ENCODE assay signal across 29 cellular contexts in the genomic region with DNA sequence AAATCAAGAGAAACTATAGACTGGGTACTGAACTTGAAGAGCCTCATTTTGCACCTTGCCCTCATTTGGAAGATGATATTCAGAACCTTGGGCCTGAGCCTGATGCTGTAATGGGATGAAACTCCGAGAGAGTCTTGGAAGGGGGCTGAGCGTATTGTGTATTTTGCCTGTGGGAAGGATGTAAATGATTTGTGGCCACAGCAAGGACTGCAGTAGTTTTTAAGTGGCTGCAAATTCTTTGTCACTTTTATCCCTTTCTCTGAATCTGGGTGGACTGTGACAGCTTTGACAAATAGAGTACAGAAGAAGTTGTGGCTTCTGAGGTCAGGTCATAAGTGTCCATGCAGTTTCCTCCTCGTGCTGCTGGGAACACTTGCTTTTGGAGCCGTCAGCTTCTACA.
DNase-seq lines count a peak whose midpoint lies in the region; ATAC-seq lines count a peak whose summit lies in the region.
"Had no signal": no experiment of that assay in that cellular context is flagged by ENCODE, and none has a peak within 500 bp of the region (broad histone marks: within the 10 kb centered on the region; RNA-seq: fewer than 3 reads in every experiment).

No MANE protein-coding gene starts in this region.

- no peaks in the 10 kb centered on the region for H3K9me3 ChIP-seq in SJCRH30 (replicated peaks)
- H3K9me3 ChIP-seq: ascending aorta, gastroesophageal sphincter had no signal

- intact Hi-C loops in sciatic nerve (cut with DNase I): no loop called here

- peak overlapping the region; percentile 77 for H3K27ac ChIP-seq in SJCRH30
- H3K27ac ChIP-seq: 22Rv1, ascending aorta, gastroesophageal sphincter, SK-N-MC had no signal

- H3K36me3 ChIP-seq in SJCRH30: no peaks in the 10 kb centered on the region
- H3K36me3 ChIP-seq: ascending aorta, gastroesophageal sphincter had no signal

- DNase-seq in A172 (ENCODE audit: low spot score): peak; percentile 70
- no peak for DNase-seq in SJCRH30
- DNase-seq in islet precursor cell: peak; percentile 62
- no peak for DNase-seq in sciatic nerve (ENCODE audit: low spot score)
- DNase-seq in GDM1 (lab: John Stamatoyannopoulos, UW): no peak
- no peak for DNase-seq in activated CD4-positive, CD25-positive, alpha-beta regulatory T cell treated with anti-CD3 and anti-CD28 coated beads, Interleukin-2, amount 50 U/mL, for 72 hours
- DNase-seq: activated CD4-positive, alpha-beta T cell treated with anti-CD3 and anti-CD28 coated beads for 1 hour; activated CD8-positive, alpha-beta T cell treated with anti-CD3 and anti-CD28 coated beads, Interleukin-2, amount 10 ng/mL, durations not matched to agents 7 days and 5 days; activated effector memory CD4-positive, alpha-beta T cell treated with Interleukin-2 at 50 U/mL for 16 hours; activated naive CD8-positive, alpha-beta T cell treated with anti-CD3 and anti-CD28 coated beads for 36 hours; AML-193; CD4-positive, alpha-beta T cell; H7; hippocampal formation; naive B cell; NCI-H1092 treated with DMSO at 0.1 percent for 48 hours; NCI-H187 treated with DMSO at 0.1 percent for 48 hours; NCI-H69; RPMI8226; stimulated activated CD4-positive, alpha-beta T cell treated with anti-CD3 and anti-CD28 coated beads, Interleukin-4, amount 100 ng/mL, for 24 hours; T-helper 17 cell had no signal

- ATAC-seq in sciatic nerve (peak; percentile 24), GM21367 (IDR thresholded peaks at IDR 0.05; ENCODE audit: unreplicated experiment) (no peak), HG03196 (IDR thresholded peaks at IDR 0.05; ENCODE audit: unreplicated experiment) (no peak)
- ATAC-seq: activated CD8-positive, alpha-beta T cell treated with anti-CD3 and anti-CD28 coated beads, Interleukin-2, amount 10 ng/mL, durations not matched to agents 7 days and 5 days; left lobe of liver; stimulated activated effector memory CD8-positive, alpha-beta T cell treated with anti-CD3 and anti-CD28 coated beads, Interleukin-12 subunit alpha, Interleukin-12 subunit beta, amount 100 ng/mL, for 72 hours; T-helper 17 cell had no signal

- H3K27me3 ChIP-seq in SJCRH30: no peaks in the 10 kb centered on the region
- H3K27me3 ChIP-seq: ascending aorta, gastroesophageal sphincter had no signal

- peaks cover 9% of the 10 kb centered on the region for H3K4me1 ChIP-seq in SJCRH30
- H3K4me1 ChIP-seq: ascending aorta, gastroesophageal sphincter had no signal

- no peak overlapping the region for H3K4me3 ChIP-seq in SJCRH30
- H3K4me3 ChIP-seq: ascending aorta, gastroesophageal sphincter, SK-N-MC had no signal

Comparison
In these comparisons a context has a peak if more than half of its experiments do, and no peak if none do; other contexts are left out.
1. DNase-seq: peak in A172 (single experiment) and islet precursor cell (single experiment); none in SJCRH30 (0 of 2), sciatic nerve (single experiment), GDM1 (single experiment) and activated CD4-positive, CD25-positive, alpha-beta regulatory T cell treated with anti-CD3 and anti-CD28 coated beads, Interleukin-2, amount 50 U/mL, for 72 hours (single experiment).